Comparison of ENCODE assay signal across 1 cellular context in the genomic region with DNA sequence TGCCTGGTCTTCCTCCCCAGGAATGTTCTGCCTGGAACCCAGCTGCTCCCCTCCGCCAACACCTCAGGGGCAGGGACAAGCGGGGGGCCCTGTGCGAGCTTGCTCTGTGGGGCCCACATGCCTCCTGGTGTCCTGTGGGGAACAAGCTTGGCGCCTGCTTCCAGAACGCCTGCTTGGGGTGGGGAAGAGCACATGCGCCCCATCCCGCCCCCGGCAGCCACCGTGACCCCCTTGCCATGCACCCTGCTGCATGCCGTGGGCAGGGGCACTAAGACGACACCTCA.
A peak's percentile ranks its signal among the peaks of the same experiment; 100 is the strongest.
TF ChIP-seq lines count a peak whose summit lies in the region.

No MANE protein-coding gene starts in this region.

TF ChIP-seq in HepG2, 621 proteins besides CTCF, POLR2A, EP300 and RAD21 (continued from another document):
- TF ChIP-seq, protein P1, sequence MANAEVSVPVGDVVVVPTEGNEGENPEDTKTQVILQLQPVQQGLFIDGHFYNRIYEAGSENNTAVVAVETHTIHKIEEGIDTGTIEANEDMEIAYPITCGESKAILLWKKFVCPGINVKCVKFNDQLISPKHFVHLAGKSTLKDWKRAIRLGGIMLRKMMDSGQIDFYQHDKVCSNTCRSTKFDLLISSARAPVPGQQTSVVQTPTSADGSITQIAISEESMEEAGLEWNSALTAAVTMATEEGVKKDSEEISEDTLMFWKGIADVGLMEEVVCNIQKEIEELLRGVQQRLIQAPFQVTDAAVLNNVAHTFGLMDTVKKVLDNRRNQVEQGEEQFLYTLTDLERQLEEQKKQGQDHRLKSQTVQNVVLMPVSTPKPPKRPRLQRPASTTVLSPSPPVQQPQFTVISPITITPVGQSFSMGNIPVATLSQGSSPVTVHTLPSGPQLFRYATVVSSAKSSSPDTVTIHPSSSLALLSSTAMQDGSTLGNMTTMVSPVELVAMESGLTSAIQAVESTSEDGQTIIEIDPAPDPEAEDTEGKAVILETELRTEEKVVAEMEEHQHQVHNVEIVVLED (CRISPR knock-in tag; IDR thresholded peaks at IDR 0.05; ENCODE audit: borderline replicate concordance) = no peak
- no peak for TF ChIP-seq FIP1L1 (IDR thresholded peaks at IDR 0.05; ENCODE audit: borderline replicate concordance, insufficient read depth, low read depth, low read length)
- peak; percentile 61 for TF ChIP-seq RBFOX2 (IDR thresholded peaks at IDR 0.05; ENCODE audit: low read depth, low read length)
